12 cellular contexts compared by ENCODE assay signal in genomic region chr20:33828912-33829560, GRCh38. TPM values are rescaled to one million over a fixed set of nuclear protein-coding genes. Genes with fewer than 3 reads are reported as not detected.
DNase-seq lines count a peak whose midpoint lies in the region; ATAC-seq and TF ChIP-seq lines count a peak whose summit lies in the region.
"Had no signal": no experiment of that assay in that cellular context is flagged by ENCODE, and none has a peak within 500 bp of the region (broad histone marks: within the 10 kb centered on the region; RNA-seq: fewer than 3 reads in every experiment).

No MANE protein-coding gene starts in this region.

- no peaks in the 10 kb centered on the region for H3K9me3 ChIP-seq in BLaER1 treated with 17β-estradiol and CSF1 and Interleukin-3, amounts not matched to agents 10 nM and 100 nM (replicated peaks in 1 of 11)
- no peaks in the 10 kb centered on the region for H3K9me3 ChIP-seq in OCI-LY7 (ENCODE audit: low read length)
- no peaks in the 10 kb centered on the region for H3K9me3 ChIP-seq in heart right ventricle
- no peaks in the 10 kb centered on the region for H3K9me3 ChIP-seq in suprapubic skin
- H3K9me3 ChIP-seq: spleen had no signal

- no peak overlapping the region for H2AFZ ChIP-seq in OCI-LY7 (ENCODE audit: low read length)

- POLR2A ChIA-PET in OCI-LY7 (lab: Charles Lee), result interaction anchor here (0.6 to 1.6 kb wide), 2 partner anchors 17 to 139 kb away, joined by 3 to 5 read pairs; no protein-coding TSS in a partner anchor

- TF ChIP-seq CTCF in OCI-LY7 (conservative IDR thresholded peaks at IDR 0.05; ENCODE audit: low read length), result no peak
- TF ChIP-seq CTCF in heart right ventricle (IDR thresholded peaks at IDR 0.05), result no peak
- TF ChIP-seq CTCF in suprapubic skin (IDR thresholded peaks at IDR 0.05), result no peak

- H3K36me3 ChIP-seq in BLaER1 treated with 17β-estradiol and CSF1 and Interleukin-3, amounts not matched to agents 10 nM and 100 nM, result peaks cover 16 to 48% (median 29%) of the 10 kb centered on the region in 11 experiments
- H3K36me3 ChIP-seq in OCI-LY7 (ENCODE audit: insufficient read depth, low read length) (peaks cover 32% of the 10 kb centered on the region), heart right ventricle (peaks cover 0 to 14% (median 0%) of the 10 kb centered on the region in 9 donors), suprapubic skin (no peaks in the 10 kb centered on the region)

- H3K27ac ChIP-seq in BLaER1 treated with 17β-estradiol and CSF1 and Interleukin-3, amounts not matched to agents 10 nM and 100 nM, result peak overlapping the region in 7 of 11 experiments; percentile 2 to 56 (median 31); a peak in 9 of 22 replicates
- H3K27ac ChIP-seq in OCI-LY7 (ENCODE audit: low read depth, low read length, poor library complexity, severe bottlenecking) (peak overlapping the region; percentile 52), heart right ventricle (peak overlapping the region in 8 of 10 donors; percentile 2 to 51 (median 30)), suprapubic skin (no peak overlapping the region)

- H4K20me1 ChIP-seq in BLaER1 treated with 17β-estradiol and CSF1 and Interleukin-3, amounts not matched to agents 10 nM and 100 nM, result peaks cover 89 to 100% (median 100%) of the 10 kb centered on the region in 11 experiments
- 0 out of 2 replicates have a peak, but pooled peaks cover 4% of the 10 kb centered on the region for H4K20me1 ChIP-seq in OCI-LY7 (ENCODE audit: insufficient read depth, low read length)

- H3K4me3 ChIP-seq in BLaER1 treated with 17β-estradiol and CSF1 and Interleukin-3, amounts not matched to agents 10 nM and 100 nM, result no peak overlapping the region
- H3K4me3 ChIP-seq in OCI-LY7 (ENCODE audit: low read depth, low read length, poor library complexity, severe bottlenecking) (peak overlapping the region; percentile 12), heart right ventricle (no peak overlapping the region), suprapubic skin (no peak overlapping the region)
- H3K4me3 ChIP-seq: spleen had no signal

- H3K9ac ChIP-seq in BLaER1 treated with 17β-estradiol and CSF1 and Interleukin-3, amounts not matched to agents 10 nM and 100 nM, result peak overlapping the region in 5 of 11 experiments; percentile 3 to 57 (median 37); a peak in 6 of 22 replicates

- BruUV-seq in OCI-LY7 (replicated peaks; lab: Mats Ljungman, UMichigan), result no TSS peak

- H3K4me1 ChIP-seq in BLaER1 treated with 17β-estradiol and CSF1 and Interleukin-3, amounts not matched to agents 10 nM and 100 nM, result peaks cover 43 to 74% (median 49%) of the 10 kb centered on the region in 10 experiments
- H3K4me1 ChIP-seq in OCI-LY7 (ENCODE audit: insufficient read depth, low read length, poor library complexity, severe bottlenecking) (peaks cover 40% of the 10 kb centered on the region), heart right ventricle (peaks cover 26 to 100% (median 99%) of the 10 kb centered on the region in 9 donors), suprapubic skin (peaks cover 80% of the 10 kb centered on the region)

- peaks cover 74% of the 10 kb centered on the region for H3K79me2 ChIP-seq in OCI-LY7 (ENCODE audit: insufficient read depth, low read depth, low read length)

- intact Hi-C loops in OCI-LY7 (cut with micrococcal nuclease; ENCODE audit: unreplicated experiment) (no loop called here), heart right ventricle (cut with DNase I) (no loop called here), sciatic nerve (cut with DNase I) (no loop called here)

- DNase-seq in OCI-LY7 (ENCODE audit: low spot score) (no peak), heart right ventricle (no peak), sciatic nerve (ENCODE audit: low spot score) (no peak), AG08395 (ENCODE audit: low spot score) (no peak), suprapubic skin (ENCODE audit: low spot score in 2 of 2) (no peak), Kasumi-1 (lab: John Stamatoyannopoulos, UW) (no peak)
- DNase-seq: C1 segment of cervical spinal cord; NCI-H2081; spleen; stimulated activated CD8-positive, alpha-beta memory T cell treated with anti-CD3 and anti-CD28 coated beads, Interleukin-4, amount 100 ng/mL, for 48 hours had no signal

- TF ChIP-seq POLR2A in suprapubic skin (IDR thresholded peaks at IDR 0.05), result no peak

- no peaks in the 10 kb centered on the region for H3K27me3 ChIP-seq in BLaER1 treated with 17β-estradiol and CSF1 and Interleukin-3, amounts not matched to agents 10 nM and 100 nM
- H3K27me3 ChIP-seq in heart right ventricle (no peaks in the 10 kb centered on the region), suprapubic skin (no peaks in the 10 kb centered on the region)
- H3K27me3 ChIP-seq: spleen had no signal

- no peak for TF ChIP-seq EP300 in suprapubic skin (IDR thresholded peaks at IDR 0.05)

- peak overlapping the region; percentile 47 to 80 (median 68); a peak in 21 of 22 replicates for H3K4me2 ChIP-seq in BLaER1 treated with 17β-estradiol and CSF1 and Interleukin-3, amounts not matched to agents 10 nM and 100 nM
- H3K4me2 ChIP-seq in OCI-LY7 (ENCODE audit: low read length), result peak overlapping the region; percentile 54

- CTCF ChIA-PET in OCI-LY7 (lab: Charles Lee; ENCODE audit: unreplicated experiment), result no interaction called here

- WGBS in heart right ventricle, 2 donors, result 64 to 76% methylated on average over 3 of the region's 3 CpGs
- 58% methylated on average over 3 of the region's 3 CpGs for WGBS in suprapubic skin

- ATAC-seq in heart right ventricle, result peak in 2 of 8 donors; percentile 15 to 18
- peak; percentile 64 for ATAC-seq in sciatic nerve
- no peak for ATAC-seq in GM21515 (IDR thresholded peaks at IDR 0.05; ENCODE audit: unreplicated experiment)

- no peaks in the 10 kb centered on the region for H3K9me2 ChIP-seq in OCI-LY7 (ENCODE audit: insufficient read depth, low read length)

RNA-seq across cellular contexts. Expression of gene CHMP4B, which starts 17.9 kb away (rescaled TPM):
- 32.4 and 46.6 TPM in 2 replicates for total RNA-seq in OCI-LY7 (2014; rRNA removed; shearing (Covaris generic))
- total RNA-seq in OCI-LY7 (2022) (80.4 and 84.2 TPM in 2 replicates), heart right ventricle (100 to 1,000 TPM in 6 of 10 donors, 10 to 100 TPM in 4; 88.3 to 137 (median 103) TPM), sciatic nerve (72.8 TPM), suprapubic skin (10 to 100 TPM; 62.1 to 95.8 (median 74.8) TPM)
- 100 to 1,000 TPM in 1 of 2 donors, 10 to 100 TPM in 1; 87.5 to 246 TPM for polyA plus RNA-seq in heart right ventricle
